8 cellular contexts compared by ENCODE assay signal in the genomic region with DNA sequence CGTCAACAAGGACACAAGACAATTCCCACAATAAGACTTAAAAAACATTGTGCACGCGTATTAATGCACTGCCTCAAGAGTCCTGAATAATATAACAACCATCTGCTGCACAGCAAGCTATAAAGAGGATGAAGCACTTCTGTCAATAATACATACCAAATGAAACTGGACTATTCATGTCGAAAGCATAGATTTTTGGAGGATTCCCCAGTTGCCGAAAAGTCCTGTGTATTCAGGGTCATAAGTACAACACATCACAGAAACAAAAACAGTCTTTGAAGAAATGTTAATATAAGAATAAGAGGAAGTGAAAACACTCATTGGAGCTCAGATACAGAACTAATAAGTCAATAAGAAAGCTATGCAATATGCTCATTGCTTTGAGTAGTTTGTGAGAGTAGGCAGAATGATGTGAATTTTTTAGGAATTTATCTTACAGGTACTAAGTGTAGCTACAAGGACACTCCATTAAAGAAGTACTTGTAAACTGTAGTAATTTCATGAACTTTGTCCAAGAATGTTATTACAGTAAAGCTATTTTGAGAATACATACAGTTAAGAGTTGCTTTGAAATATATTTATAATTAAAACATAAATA. TPM values are rescaled to one million over a fixed set of nuclear protein-coding genes. Genes with fewer than 3 reads are reported as not detected.
DNase-seq lines count a peak whose midpoint lies in the region; ATAC-seq and TF ChIP-seq lines count a peak whose summit lies in the region.

No MANE protein-coding gene starts in this region.

- H3K27ac ChIP-seq in left lung = peak overlapping the region; percentile 2 to 18

- peaks cover 6 to 21% of the 10 kb centered on the region in 2 donors for H3K4me1 ChIP-seq in left lung

- no peaks in the 10 kb centered on the region for H3K27me3 ChIP-seq in left lung

- H3K9me3 ChIP-seq in left lung = no peaks in the 10 kb centered on the region

- intact Hi-C loops in left lung (cut with DNase I) = no loop called here

- DNase-seq in NCI-H1694 (lab: John Stamatoyannopoulos, UW) (peak; percentile 6), left lung (no peak), NCI-H748 treated with DMSO at 0.1 percent for 48 hours (lab: John Stamatoyannopoulos, UW) (no peak), HT-29 (ENCODE audit: low spot score) (no peak), DMS114 treated with DMSO at 0.1 percent for 48 hours (lab: John Stamatoyannopoulos, UW; ENCODE audit: unreplicated experiment) (no peak)
- no peak for DNase-seq in stimulated activated CD4-positive, alpha-beta T cell treated with anti-CD3 and anti-CD28 coated beads, Interleukin-1b, Interleukin-23, amount 100 ng/mL, for 48 hours

- TF ChIP-seq CTCF in left lung (IDR thresholded peaks at IDR 0.05) = no peak

- no peaks in the 10 kb centered on the region for H3K36me3 ChIP-seq in left lung

- ATAC-seq in GM18858 (IDR thresholded peaks at IDR 0.05; ENCODE audit: unreplicated experiment) = peak; percentile 97
- peak; percentile 90 for ATAC-seq in GM21737 (IDR thresholded peaks at IDR 0.05; ENCODE audit: unreplicated experiment)
- peak; percentile 81 for ATAC-seq in left lung

- H3K4me3 ChIP-seq in left lung = no peak overlapping the region

RNA-seq across cellular contexts. Expression of gene CBLB, which starts 31.6 kb away (rescaled TPM):
- 10 to 100 TPM; 30.7 to 34.7 TPM for total RNA-seq in left lung
- 3.8 and 8.3 TPM in 2 replicates for total RNA-seq in HT-29 (2014; rRNA removed; shearing (Covaris generic))
